In the genomic region with DNA sequence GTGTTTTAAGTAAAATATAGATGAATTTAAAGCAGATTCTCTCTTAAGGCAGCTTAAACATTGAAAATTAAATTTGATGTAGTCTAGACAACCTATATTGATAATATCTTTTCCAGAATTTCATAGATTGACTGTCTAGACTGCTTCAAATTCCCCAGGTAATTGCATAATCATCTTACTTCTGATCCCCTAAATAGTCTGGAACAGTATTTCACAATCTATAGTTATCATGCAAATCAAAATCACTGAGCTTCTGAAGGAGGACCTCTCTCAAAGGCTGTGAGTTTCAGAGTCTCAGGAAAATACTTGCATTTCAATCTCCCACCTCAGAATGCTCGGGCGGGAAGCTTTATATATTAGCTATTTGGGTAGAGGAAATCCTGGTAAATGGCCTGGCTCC, we compare ENCODE assay signal across 24 cellular contexts.
"Had no signal": no experiment of that assay in that cellular context is flagged by ENCODE, and none has a peak within 500 bp of the region (broad histone marks: within the 10 kb centered on the region; RNA-seq: fewer than 3 reads in every experiment).

No MANE protein-coding gene starts in this region.

- H3K4me1 Mint-ChIP-seq: activated CD4-positive, alpha-beta T cell treated with anti-CD3 and anti-CD28 coated beads for 36 hours; memory B cell had no signal

- H3K9me3 Mint-ChIP-seq: activated naive CD8-positive, alpha-beta T cell treated with anti-CD3 and anti-CD28 coated beads for 36 hours; memory B cell; stimulated activated naive CD8-positive, alpha-beta T cell treated with anti-CD3 and anti-CD28 coated beads, Interleukin-15, Interleukin-2, amounts not matched to agents 100 ng/mL and 50 ng/mL, for 24 hours; T-helper 2 cell treated with Interferon-gamma antibody and Interleukin-4, amounts not matched to agents 5 μg/mL and 100 μg/mL, for 36 hours had no signal

- H3K4me3 Mint-ChIP-seq: activated CD4-positive, alpha-beta T cell treated with anti-CD3 and anti-CD28 coated beads for 36 hours; activated naive CD8-positive, alpha-beta T cell treated with anti-CD3 and anti-CD28 coated beads for 36 hours; memory B cell; stimulated activated naive CD8-positive, alpha-beta T cell treated with anti-CD3 and anti-CD28 coated beads, Interleukin-15, Interleukin-2, amounts not matched to agents 100 ng/mL and 50 ng/mL, for 24 hours; T-helper 2 cell treated with Interferon-gamma antibody and Interleukin-4, amounts not matched to agents 5 μg/mL and 100 μg/mL, for 36 hours had no signal

- H3K27me3 Mint-ChIP-seq: activated CD4-positive, alpha-beta T cell treated with anti-CD3 and anti-CD28 coated beads for 36 hours; activated naive CD8-positive, alpha-beta T cell treated with anti-CD3 and anti-CD28 coated beads for 36 hours; memory B cell; stimulated activated naive CD8-positive, alpha-beta T cell treated with anti-CD3 and anti-CD28 coated beads, Interleukin-15, Interleukin-2, amounts not matched to agents 100 ng/mL and 50 ng/mL, for 24 hours had no signal

- H3K9me3 ChIP-seq: heart right ventricle, mucosa of descending colon, right lobe of liver, thyroid gland had no signal

- H3K36me3 ChIP-seq: heart right ventricle, right lobe of liver, thyroid gland had no signal

- FAIRE-seq: keratinocyte had no signal

- H3K27ac ChIP-seq: epithelial cell of prostate, heart right ventricle, right lobe of liver, skin epidermis, thyroid gland had no signal

- H3K27me3 ChIP-seq: cardiac muscle cell, heart right ventricle, right lobe of liver, thyroid gland had no signal

- H3K27ac Mint-ChIP-seq: activated CD4-positive, alpha-beta T cell treated with anti-CD3 and anti-CD28 coated beads for 36 hours; activated naive CD8-positive, alpha-beta T cell treated with anti-CD3 and anti-CD28 coated beads for 36 hours; memory B cell; stimulated activated naive CD8-positive, alpha-beta T cell treated with anti-CD3 and anti-CD28 coated beads, Interleukin-15, Interleukin-2, amounts not matched to agents 100 ng/mL and 50 ng/mL, for 24 hours; T-helper 2 cell treated with Interferon-gamma antibody and Interleukin-4, amounts not matched to agents 5 μg/mL and 100 μg/mL, for 36 hours had no signal

- DNase-seq: activated CD4-positive, alpha-beta T cell treated with anti-CD3 and anti-CD28 coated beads for 36 hours; activated CD4-positive, alpha-beta T cell treated with anti-CD3 and anti-CD28 coated beads, Interleukin-2, amount 50 U/mL, for 4 hours; activated CD8-positive, alpha-beta memory T cell treated with anti-CD3 and anti-CD28 coated beads, Interleukin-2, amount 50 U/mL, for 48 hours; activated naive CD4-positive, alpha-beta T cell treated with Interleukin-2 at 50 U/mL for 16 hours; activated naive CD8-positive, alpha-beta T cell treated with anti-CD3 and anti-CD28 coated beads for 36 hours; activated T-cell treated with anti-CD3 and anti-CD28 coated beads, Interleukin-2, amount 50 U/mL, for 48 hours; amygdala; cortex of kidney; heart right ventricle; left colon; mucosa of descending colon; nucleus accumbens; posterior cingulate gyrus; right lobe of liver; stimulated activated CD4-positive, alpha-beta T cell treated with anti-CD3 and anti-CD28 coated beads, Interleukin-1b, Interleukin-23, amount 100 ng/mL, for 48 hours; substantia nigra; thyroid gland had no signal

- H3K4me1 ChIP-seq: right lobe of liver, thyroid gland had no signal

- ATAC-seq: activated CD4-positive, alpha-beta T cell treated with anti-CD3 and anti-CD28 coated beads for 36 hours; heart right ventricle; left colon; mucosa of descending colon; right lobe of liver had no signal

- H3K36me3 Mint-ChIP-seq: activated naive CD8-positive, alpha-beta T cell treated with anti-CD3 and anti-CD28 coated beads for 36 hours; memory B cell had no signal

- H3K4me3 ChIP-seq: cardiac muscle cell, heart right ventricle, mucosa of descending colon, right lobe of liver, skin epidermis, thyroid gland had no signal
